Comparison of ENCODE assay signal across 24 cellular contexts in the genomic region with DNA sequence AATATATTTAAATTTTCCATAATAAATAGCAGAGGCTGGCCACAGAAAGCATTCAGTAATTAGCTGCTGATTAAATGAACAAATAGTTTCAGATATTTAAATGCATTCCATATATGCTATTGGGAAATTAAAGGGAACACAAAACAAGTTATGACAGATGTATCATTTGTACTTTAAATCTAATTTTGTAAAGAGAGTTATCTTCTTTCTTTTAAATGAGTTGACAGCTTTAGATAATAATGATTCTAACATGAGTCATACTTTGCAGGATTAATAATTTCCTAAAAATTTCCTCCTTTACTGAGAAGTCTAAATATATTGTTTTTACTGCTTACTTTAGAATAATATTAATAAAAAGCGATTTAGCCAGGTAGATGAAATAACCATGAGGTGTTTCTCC.
"Had no signal": no experiment of that assay in that cellular context is flagged by ENCODE, and none has a peak within 500 bp of the region (broad histone marks: within the 10 kb centered on the region; RNA-seq: fewer than 3 reads in every experiment).

No MANE protein-coding gene starts in this region.

- H3K4me3 ChIP-seq: hepatocyte, left lung, right atrium auricular region, suprapubic skin, transverse colon, uterus had no signal

- H3K9me3 Mint-ChIP-seq: activated CD4-positive, alpha-beta memory T cell treated with anti-CD3 and anti-CD28 coated beads for 36 hours; activated naive CD4-positive, alpha-beta T cell treated with anti-CD3 and anti-CD28 coated beads, Interleukin-2, amount 10 ng/mL, durations not matched to agents 7 days and 5 days; activated naive CD8-positive, alpha-beta T cell treated with anti-CD3 and anti-CD28 coated beads, Interleukin-2, amount 50 U/mL, for 24 hours; activated T-helper 17 cell treated with anti-CD3 and anti-CD28 coated beads, Interleukin-2, amount 50 U/mL, for 72 hours; memory B cell; stimulated activated naive CD8-positive, alpha-beta T cell treated with anti-CD3 and anti-CD28 coated beads, Interleukin-15, amount 100 ng/mL, for 72 hours had no signal

- H3K4me3 Mint-ChIP-seq: activated CD4-positive, alpha-beta memory T cell treated with anti-CD3 and anti-CD28 coated beads for 36 hours; activated CD8-positive, alpha-beta memory T cell treated with anti-CD3 and anti-CD28 coated beads, Interleukin-2, amount 10 ng/mL, durations not matched to agents 7 days and 5 days; activated naive CD4-positive, alpha-beta T cell treated with anti-CD3 and anti-CD28 coated beads, Interleukin-2, amount 10 ng/mL, durations not matched to agents 7 days and 5 days; activated naive CD8-positive, alpha-beta T cell treated with anti-CD3 and anti-CD28 coated beads, Interleukin-2, amount 50 U/mL, for 24 hours; activated T-helper 17 cell treated with anti-CD3 and anti-CD28 coated beads, Interleukin-2, amount 50 U/mL, for 72 hours; memory B cell; stimulated activated naive CD8-positive, alpha-beta T cell treated with anti-CD3 and anti-CD28 coated beads, Interleukin-15, amount 100 ng/mL, for 72 hours had no signal

- H3K36me3 Mint-ChIP-seq: activated CD4-positive, alpha-beta memory T cell treated with anti-CD3 and anti-CD28 coated beads for 36 hours; activated CD8-positive, alpha-beta memory T cell treated with anti-CD3 and anti-CD28 coated beads, Interleukin-2, amount 10 ng/mL, durations not matched to agents 7 days and 5 days; activated naive CD4-positive, alpha-beta T cell treated with anti-CD3 and anti-CD28 coated beads, Interleukin-2, amount 10 ng/mL, durations not matched to agents 7 days and 5 days had no signal

- H3K79me2 ChIP-seq: hepatocyte had no signal

- H3K27me3 ChIP-seq: hepatocyte, left lung, right atrium auricular region, suprapubic skin, transverse colon, uterus had no signal

- H3K27ac ChIP-seq: hepatocyte, left lung, right atrium auricular region, suprapubic skin, transverse colon, uterus, WERI-Rb-1 had no signal

- H3K27me3 Mint-ChIP-seq: activated naive CD8-positive, alpha-beta T cell treated with anti-CD3 and anti-CD28 coated beads, Interleukin-2, amount 50 U/mL, for 24 hours; memory B cell; stimulated activated naive CD8-positive, alpha-beta T cell treated with anti-CD3 and anti-CD28 coated beads, Interleukin-15, amount 100 ng/mL, for 72 hours had no signal

- H3K36me3 ChIP-seq: left lung, right atrium auricular region, suprapubic skin, transverse colon, uterus, WERI-Rb-1 had no signal

- DNase-seq: activated CD4-positive, alpha-beta memory T cell treated with anti-CD3 and anti-CD28 coated beads for 36 hours; activated CD4-positive, alpha-beta T cell treated with anti-CD3 and anti-CD28 coated beads for 1 hour; activated CD8-positive, alpha-beta memory T cell treated with anti-CD3 and anti-CD28 coated beads, Interleukin-2, amount 10 ng/mL, durations not matched to agents 7 days and 5 days; activated naive CD4-positive, alpha-beta T cell treated with anti-CD3 and anti-CD28 coated beads, Interleukin-2, amount 10 ng/mL, durations not matched to agents 7 days and 5 days; activated naive CD8-positive, alpha-beta T cell treated with anti-CD3 and anti-CD28 coated beads, Interleukin-2, amount 50 U/mL, for 24 hours; activated T-cell treated with anti-CD3 and anti-CD28 coated beads, Interleukin-2, amount 50 U/mL, for 1 hour; anterior cingulate cortex; cerebellar nuclear complex; effector CD4-positive, alpha-beta T cell; foreskin fibroblast; islet precursor cell; left lung; occipital lobe; stimulated activated CD4-positive, alpha-beta T cell treated with anti-CD3 and anti-CD28 coated beads, Interleukin-15, amount 100 ng/mL, for 24 hours; stimulated activated CD4-positive, alpha-beta T cell treated with anti-CD3 and anti-CD28 coated beads, Interleukin-4, amount 100 ng/mL, for 1 hour; stimulated activated naive CD8-positive, alpha-beta T cell treated with anti-CD3 and anti-CD28 coated beads, Interleukin-15, amount 100 ng/mL, for 72 hours; transverse colon; uterus; WERI-Rb-1 had no signal

- H3K4me2 ChIP-seq: hepatocyte had no signal

- H3K9me3 ChIP-seq: right atrium auricular region, suprapubic skin, transverse colon, uterus had no signal

- ATAC-seq: activated CD8-positive, alpha-beta memory T cell treated with anti-CD3 and anti-CD28 coated beads, Interleukin-2, amount 10 ng/mL, durations not matched to agents 7 days and 5 days; activated naive CD8-positive, alpha-beta T cell treated with anti-CD3 and anti-CD28 coated beads, Interleukin-2, amount 50 U/mL, for 24 hours; activated T-helper 17 cell treated with anti-CD3 and anti-CD28 coated beads, Interleukin-2, amount 50 U/mL, for 72 hours; left lung; stimulated activated naive CD8-positive, alpha-beta T cell treated with anti-CD3 and anti-CD28 coated beads, Interleukin-15, amount 100 ng/mL, for 72 hours had no signal

- H2AFZ ChIP-seq: hepatocyte had no signal

- H3K27ac Mint-ChIP-seq: activated CD4-positive, alpha-beta memory T cell treated with anti-CD3 and anti-CD28 coated beads for 36 hours; activated CD8-positive, alpha-beta memory T cell treated with anti-CD3 and anti-CD28 coated beads, Interleukin-2, amount 10 ng/mL, durations not matched to agents 7 days and 5 days; activated naive CD4-positive, alpha-beta T cell treated with anti-CD3 and anti-CD28 coated beads, Interleukin-2, amount 10 ng/mL, durations not matched to agents 7 days and 5 days; activated naive CD8-positive, alpha-beta T cell treated with anti-CD3 and anti-CD28 coated beads, Interleukin-2, amount 50 U/mL, for 24 hours; activated T-helper 17 cell treated with anti-CD3 and anti-CD28 coated beads, Interleukin-2, amount 50 U/mL, for 72 hours; memory B cell; stimulated activated naive CD8-positive, alpha-beta T cell treated with anti-CD3 and anti-CD28 coated beads, Interleukin-15, amount 100 ng/mL, for 72 hours had no signal

- H3K4me1 ChIP-seq: left lung, right atrium auricular region, suprapubic skin, uterus had no signal

- H3K4me1 Mint-ChIP-seq: activated naive CD4-positive, alpha-beta T cell treated with anti-CD3 and anti-CD28 coated beads, Interleukin-2, amount 10 ng/mL, durations not matched to agents 7 days and 5 days; activated naive CD8-positive, alpha-beta T cell treated with anti-CD3 and anti-CD28 coated beads, Interleukin-2, amount 50 U/mL, for 24 hours; activated T-helper 17 cell treated with anti-CD3 and anti-CD28 coated beads, Interleukin-2, amount 50 U/mL, for 72 hours; memory B cell had no signal
